In the genomic region with DNA sequence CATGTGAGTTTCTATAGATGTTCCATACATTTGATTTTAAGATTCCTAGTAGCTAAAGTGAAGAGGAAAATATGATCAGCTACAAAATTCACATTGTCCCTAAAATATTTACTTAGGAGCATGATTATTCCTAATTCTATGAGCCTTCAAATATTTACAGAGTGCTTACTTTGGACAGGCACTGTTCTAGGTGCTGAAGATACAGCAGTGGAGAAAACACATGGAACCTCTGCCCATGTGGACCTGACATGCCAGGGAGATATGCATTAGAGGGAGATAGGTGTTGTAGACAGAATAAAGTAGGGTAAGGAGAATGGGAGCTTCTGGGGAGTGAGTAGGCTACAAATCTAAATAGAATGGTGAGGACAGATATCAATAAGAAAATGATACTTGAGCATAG, we compare ENCODE assay signal across 28 cellular contexts.
"Had no signal": no experiment of that assay in that cellular context is flagged by ENCODE, and none has a peak within 500 bp of the region (broad histone marks: within the 10 kb centered on the region; RNA-seq: fewer than 3 reads in every experiment).

No MANE protein-coding gene starts in this region.

- ATAC-seq: stimulated activated effector memory CD8-positive, alpha-beta T cell treated with anti-CD3 and anti-CD28 coated beads, Interleukin-12 subunit alpha, Interleukin-12 subunit beta, amount 100 ng/mL, for 72 hours; stimulated activated memory B cell treated with anti-CD40 and anti-IgM and Interleukin-4, amounts not matched to agents 10 μg/mL and 1 μg/mL and 100 μg/mL, for 72 hours; stimulated activated naive B cell treated with anti-CD40 and anti-IgM and Interleukin-4, amounts not matched to agents 10 μg/mL and 1 μg/mL and 100 μg/mL, for 72 hours; stimulated activated naive CD8-positive, alpha-beta T cell treated with anti-CD3 and anti-CD28 coated beads, Interleukin-15, amount 100 ng/mL, for 72 hours; stimulated activated naive CD8-positive, alpha-beta T cell treated with anti-CD3 and anti-CD28 coated beads, Interleukin-15, Interleukin-2, amounts not matched to agents 100 U/mL and 50 U/mL, for 24 hours; upper lobe of right lung had no signal

- H3K4me1 Mint-ChIP-seq: stimulated activated effector memory CD8-positive, alpha-beta T cell treated with anti-CD3 and anti-CD28 coated beads, Interleukin-12 subunit alpha, Interleukin-12 subunit beta, amount 100 ng/mL, for 72 hours; stimulated activated memory B cell treated with anti-CD40 and anti-IgM and Interleukin-4, amounts not matched to agents 10 μg/mL and 1 μg/mL and 100 μg/mL, for 72 hours; stimulated activated naive B cell treated with anti-CD40 and anti-IgM and Interleukin-4, amounts not matched to agents 10 μg/mL and 1 μg/mL and 100 μg/mL, for 72 hours; stimulated activated naive CD8-positive, alpha-beta T cell treated with anti-CD3 and anti-CD28 coated beads, Interleukin-15, amount 100 ng/mL, for 72 hours had no signal

- H3K36me3 Mint-ChIP-seq: stimulated activated effector memory CD8-positive, alpha-beta T cell treated with anti-CD3 and anti-CD28 coated beads, Interleukin-12 subunit alpha, Interleukin-12 subunit beta, amount 100 ng/mL, for 72 hours; type B pancreatic cell had no signal

- H3K36me3 ChIP-seq: stomach, suprapubic skin, thoracic aorta, thyroid gland, tibial artery, tibial nerve, transverse colon, upper lobe of left lung, upper lobe of right lung, uterus, vagina had no signal

- H3K4me1 ChIP-seq: stomach, suprapubic skin, testis, thyroid gland, tibial artery, tibial nerve, transverse colon, upper lobe of left lung, upper lobe of right lung, uterus, vagina had no signal

- H3K4me3 Mint-ChIP-seq: stimulated activated effector memory CD8-positive, alpha-beta T cell treated with anti-CD3 and anti-CD28 coated beads, Interleukin-12 subunit alpha, Interleukin-12 subunit beta, amount 100 ng/mL, for 72 hours; stimulated activated memory B cell treated with anti-CD40 and anti-IgM and Interleukin-4, amounts not matched to agents 10 μg/mL and 1 μg/mL and 100 μg/mL, for 72 hours; stimulated activated naive B cell treated with anti-CD40 and anti-IgM and Interleukin-4, amounts not matched to agents 10 μg/mL and 1 μg/mL and 100 μg/mL, for 72 hours; stimulated activated naive CD8-positive, alpha-beta T cell treated with anti-CD3 and anti-CD28 coated beads, Interleukin-15, amount 100 ng/mL, for 72 hours; stimulated activated naive CD8-positive, alpha-beta T cell treated with anti-CD3 and anti-CD28 coated beads, Interleukin-15, Interleukin-2, amounts not matched to agents 100 ng/mL and 50 ng/mL, for 24 hours; type B pancreatic cell had no signal

- H3K27ac Mint-ChIP-seq: stimulated activated effector memory CD8-positive, alpha-beta T cell treated with anti-CD3 and anti-CD28 coated beads, Interleukin-12 subunit alpha, Interleukin-12 subunit beta, amount 100 ng/mL, for 72 hours; stimulated activated memory B cell treated with anti-CD40 and anti-IgM and Interleukin-4, amounts not matched to agents 10 μg/mL and 1 μg/mL and 100 μg/mL, for 72 hours; stimulated activated naive B cell treated with anti-CD40 and anti-IgM and Interleukin-4, amounts not matched to agents 10 μg/mL and 1 μg/mL and 100 μg/mL, for 72 hours; stimulated activated naive CD8-positive, alpha-beta T cell treated with anti-CD3 and anti-CD28 coated beads, Interleukin-15, amount 100 ng/mL, for 72 hours; stimulated activated naive CD8-positive, alpha-beta T cell treated with anti-CD3 and anti-CD28 coated beads, Interleukin-15, Interleukin-2, amounts not matched to agents 100 ng/mL and 50 ng/mL, for 24 hours; type B pancreatic cell had no signal

- H3K27ac ChIP-seq: stomach, suprapubic skin, testis, thoracic aorta, thyroid gland, tibial artery, tibial nerve, transverse colon, upper lobe of left lung, upper lobe of right lung, uterus, vagina had no signal

- H3K27me3 ChIP-seq: stomach, suprapubic skin, testis, thyroid gland, tibial artery, tibial nerve, transverse colon, upper lobe of left lung, upper lobe of right lung, uterus, vagina had no signal

- H3K9me3 ChIP-seq: testis, thyroid gland, vagina had no signal

- DNase-seq: stimulated activated CD4-positive, alpha-beta T cell treated with anti-CD3 and anti-CD28 coated beads, Interleukin-2, amount 100 ng/mL, for 48 hours; stimulated activated CD4-positive, alpha-beta T cell treated with anti-CD3 and anti-CD28 coated beads, Interleukin-4, amount 100 ng/mL, for 1 hour; stimulated activated CD4-positive, alpha-beta T cell treated with anti-CD3 and anti-CD28 coated beads, Interleukin-4, amount 100 ng/mL, for 24 hours; stimulated activated CD4-positive, alpha-beta T cell treated with anti-CD3 and anti-CD28 coated beads, Interleukin-4, amount 100 ng/mL, for 4 hours; stimulated activated CD8-positive, alpha-beta memory T cell treated with anti-CD3 and anti-CD28 coated beads, Interleukin-4, amount 100 ng/mL, for 48 hours; stimulated activated naive B cell treated with anti-CD40 and anti-IgM and Interleukin-4, amounts not matched to agents 10 μg/mL and 1 μg/mL and 100 μg/mL, for 72 hours; stimulated activated naive CD4-positive, alpha-beta T cell; stimulated activated naive CD4-positive, alpha-beta T cell treated with Interleukin-2 at 50 U/mL for 16 hours; stimulated activated naive CD8-positive, alpha-beta T cell treated with anti-CD3 and anti-CD28 coated beads, Interleukin-15, amount 100 ng/mL, for 72 hours; stimulated activated naive CD8-positive, alpha-beta T cell treated with anti-CD3 and anti-CD28 coated beads, Interleukin-15, Interleukin-2, amounts not matched to agents 100 U/mL and 50 U/mL, for 24 hours; stomach; substantia nigra; testis; thyroid gland; tibial artery; transverse colon; trophoblast cell; upper lobe of left lung; upper lobe of right lung; uterus had no signal

- H3K27me3 Mint-ChIP-seq: stimulated activated memory B cell treated with anti-CD40 and anti-IgM and Interleukin-4, amounts not matched to agents 10 μg/mL and 1 μg/mL and 100 μg/mL, for 72 hours; stimulated activated naive CD8-positive, alpha-beta T cell treated with anti-CD3 and anti-CD28 coated beads, Interleukin-15, amount 100 ng/mL, for 72 hours; stimulated activated naive CD8-positive, alpha-beta T cell treated with anti-CD3 and anti-CD28 coated beads, Interleukin-15, Interleukin-2, amounts not matched to agents 100 ng/mL and 50 ng/mL, for 24 hours; type B pancreatic cell had no signal

- H3K4me3 ChIP-seq: stomach, suprapubic skin, testis, thoracic aorta, thyroid gland, tibial artery, tibial nerve, transverse colon, upper lobe of left lung, upper lobe of right lung, uterus, vagina had no signal
